Comparison of ENCODE assay signal across 22 cellular contexts in the genomic region with DNA sequence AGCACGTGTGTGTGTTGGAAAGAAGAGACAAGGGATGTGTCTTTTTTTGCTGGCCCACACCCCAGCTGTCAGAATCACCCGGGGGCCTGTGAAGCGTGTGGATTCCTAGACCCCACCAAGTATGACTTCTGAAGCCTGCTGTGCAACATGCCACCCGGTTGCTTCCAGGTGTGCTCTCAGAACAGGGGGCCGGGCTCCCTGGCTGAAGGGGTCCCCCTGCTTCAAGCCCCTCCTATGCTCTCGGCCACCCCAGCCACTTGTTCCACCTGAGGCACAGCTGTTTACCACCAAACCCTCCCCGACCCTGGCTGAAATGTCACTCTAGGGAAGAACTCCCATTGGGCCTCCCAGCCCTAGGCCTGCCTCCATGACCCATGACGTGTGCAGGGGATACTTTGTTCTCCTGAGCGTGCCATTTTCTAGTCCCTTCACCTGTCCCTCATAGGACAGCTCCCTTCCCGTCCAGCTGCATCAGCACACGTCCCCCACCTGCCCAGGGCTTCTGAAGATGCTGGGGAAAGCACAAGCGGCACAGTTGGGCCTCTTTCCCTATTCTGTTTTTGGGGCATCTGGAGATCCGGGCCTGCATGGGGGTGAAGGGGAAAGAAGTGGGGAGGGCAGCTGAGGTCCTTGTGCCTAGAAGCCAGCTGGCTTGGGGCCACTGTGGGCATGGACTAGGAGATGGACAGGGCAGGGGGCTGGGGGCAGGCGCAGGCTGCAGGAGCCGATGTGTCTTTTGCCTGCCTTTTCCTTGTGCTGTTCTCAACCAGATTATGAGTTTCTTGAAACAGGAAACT. TPM values are rescaled to one million over a fixed set of nuclear protein-coding genes. Genes with fewer than 3 reads are reported as not detected.
DNase-seq lines count a peak whose midpoint lies in the region; ATAC-seq and TF ChIP-seq lines count a peak whose summit lies in the region.
"Had no signal": no experiment of that assay in that cellular context is flagged by ENCODE, and none has a peak within 500 bp of the region (broad histone marks: within the 10 kb centered on the region; RNA-seq: fewer than 3 reads in every experiment).

No MANE protein-coding gene starts in this region.

- H3K36me3 ChIP-seq in sigmoid colon = peaks cover 0 to 9% (median 0%) of the 10 kb centered on the region in 4 donors

- no peaks in the 10 kb centered on the region for H3K9me3 Mint-ChIP-seq in stimulated activated naive CD8-positive, alpha-beta T cell treated with anti-CD3 and anti-CD28 coated beads, Interleukin-15, amount 100 ng/mL, for 72 hours
- H3K9me3 Mint-ChIP-seq in chondrocyte (ENCODE audit: low read depth) = no peaks in the 10 kb centered on the region
- H3K9me3 Mint-ChIP-seq: CD8-positive, alpha-beta T cell; GM23338 had no signal

- H3K27ac ChIP-seq in sigmoid colon = no peak overlapping the region
- H3K27ac ChIP-seq: BLaER1 treated with 17β-estradiol and CSF1 and Interleukin-3, amounts not matched to agents 10 nM and 100 nM; KMS-11 had no signal

- WGBS in sigmoid colon, 2 donors = 92 to 94% methylated on average over 15 of the region's 15 CpGs

- H3K4me1 Mint-ChIP-seq in stimulated activated naive CD8-positive, alpha-beta T cell treated with anti-CD3 and anti-CD28 coated beads, Interleukin-15, amount 100 ng/mL, for 72 hours = no peaks in the 10 kb centered on the region
- no peaks in the 10 kb centered on the region for H3K4me1 Mint-ChIP-seq in chondrocyte (ENCODE audit: low read depth)

- no peak overlapping the region for H3K4me3 Mint-ChIP-seq in stimulated activated naive CD8-positive, alpha-beta T cell treated with anti-CD3 and anti-CD28 coated beads, Interleukin-15, amount 100 ng/mL, for 72 hours
- no peak overlapping the region for H3K4me3 Mint-ChIP-seq in chondrocyte (ENCODE audit: unreplicated experiment)
- H3K4me3 Mint-ChIP-seq: CD8-positive, alpha-beta T cell; GM23338 had no signal

- peaks cover 20% of the 10 kb centered on the region for H3K36me3 Mint-ChIP-seq in chondrocyte (ENCODE audit: low read depth)

- no peak for TF ChIP-seq POLR2A in sigmoid colon (IDR thresholded peaks at IDR 0.05)

- intact Hi-C loops in sigmoid colon (cut with DNase I) = no loop called here

- ATAC-seq in stimulated activated naive CD8-positive, alpha-beta T cell treated with anti-CD3 and anti-CD28 coated beads, Interleukin-15, amount 100 ng/mL, for 72 hours = peak; percentile 4
- ATAC-seq in stimulated activated naive CD8-positive, alpha-beta T cell treated with anti-CD3 and anti-CD28 coated beads, Interleukin-15, Interleukin-2, amounts not matched to agents 100 U/mL and 50 U/mL, for 24 hours = no peak
- ATAC-seq in GM18909 (IDR thresholded peaks at IDR 0.05; ENCODE audit: poor library complexity, unreplicated experiment) (no peak), HG02623 (IDR thresholded peaks at IDR 0.05; ENCODE audit: unreplicated experiment) (no peak)
- ATAC-seq: CD8-positive, alpha-beta T cell had no signal

- H3K27me3 Mint-ChIP-seq in stimulated activated naive CD8-positive, alpha-beta T cell treated with anti-CD3 and anti-CD28 coated beads, Interleukin-15, amount 100 ng/mL, for 72 hours = no peaks in the 10 kb centered on the region
- H3K27me3 Mint-ChIP-seq in chondrocyte (ENCODE audit: low read depth) = no peaks in the 10 kb centered on the region

- TF ChIP-seq CTCF in chondrocyte (IDR thresholded peaks at IDR 0.05) = no peak
- TF ChIP-seq CTCF in sigmoid colon (IDR thresholded peaks at IDR 0.05) = no peak
- no peak for TF ChIP-seq CTCF in foreskin fibroblast (IDR thresholded peaks at IDR 0.05; ENCODE audit: low read depth, low read length)

- DNase-seq in stimulated activated naive CD8-positive, alpha-beta T cell treated with anti-CD3 and anti-CD28 coated beads, Interleukin-15, amount 100 ng/mL, for 72 hours = no peak
- no peak for DNase-seq in stimulated activated naive CD8-positive, alpha-beta T cell treated with anti-CD3 and anti-CD28 coated beads, Interleukin-15, Interleukin-2, amounts not matched to agents 100 U/mL and 50 U/mL, for 24 hours
- DNase-seq in chondrocyte (ENCODE audit: low spot score) = peak; percentile 69
- DNase-seq in sigmoid colon = peak; percentile 53
- no peak for DNase-seq in foreskin fibroblast
- DNase-seq: Calu3, GF-D8, MV-4-11, NCI-H187, NCI-H2107, NCI-H510A, NCI-H774, OCI-M1, SHP77 treated with DMSO at 0.1 percent for 48 hours had no signal

- H3K27ac Mint-ChIP-seq in stimulated activated naive CD8-positive, alpha-beta T cell treated with anti-CD3 and anti-CD28 coated beads, Interleukin-15, amount 100 ng/mL, for 72 hours = peak overlapping the region in 1 of 2 donors; percentile 43
- H3K27ac Mint-ChIP-seq in chondrocyte (ENCODE audit: unreplicated experiment) = no peak overlapping the region
- H3K27ac Mint-ChIP-seq: CD8-positive, alpha-beta T cell; GM23338 had no signal

- TF ChIP-seq EP300 in sigmoid colon (IDR thresholded peaks at IDR 0.05) = no peak

- H3K4me3 ChIP-seq in sigmoid colon (no peak overlapping the region), foreskin fibroblast (ENCODE audit: low read depth in 1 of 2, low read length in 2 of 2) (no peak overlapping the region)
- H3K4me3 ChIP-seq: BLaER1 treated with 17β-estradiol and CSF1 and Interleukin-3, amounts not matched to agents 10 nM and 100 nM; GM23338 had no signal

- no peaks in the 10 kb centered on the region for H3K9me3 ChIP-seq in sigmoid colon
- H3K9me3 ChIP-seq: BLaER1 treated with 17β-estradiol and CSF1 and Interleukin-3, amounts not matched to agents 10 nM and 100 nM had no signal

- no peaks in the 10 kb centered on the region for H3K4me1 ChIP-seq in sigmoid colon

- no peaks in the 10 kb centered on the region for H3K27me3 ChIP-seq in sigmoid colon
- H3K27me3 ChIP-seq: BLaER1 treated with 17β-estradiol and CSF1 and Interleukin-3, amounts not matched to agents 10 nM and 100 nM had no signal

RNA-seq across cellular contexts. Expression of a gene that starts 33.3 kb away (rescaled TPM):
- total RNA-seq in chondrocyte (not detected in 3 replicates), sigmoid colon (not detected)
- under 1 TPM in 1 of 3 donors, not detected in 2; under 0.01 TPM for polyA plus RNA-seq in sigmoid colon
- total RNA-seq: A673, Calu3, HT-29 had no signal

RNA-seq across cellular contexts. Expression of a gene that starts 54.3 kb away (rescaled TPM):
- total RNA-seq in chondrocyte = 224 to 583 TPM (median 581 TPM) in 3 replicates
- total RNA-seq in sigmoid colon = 10 to 100 TPM; 38.3 to 50.1 (median 45.2) TPM
- 100 to 1,000 TPM in 1 of 3 donors, 10 to 100 TPM in 2; 55.5 to 109 (median 90.1) TPM for polyA plus RNA-seq in sigmoid colon

Comparison
In these comparisons a context has a peak if more than half of its experiments do, and no peak if none do; other contexts are left out.
1. DNase-seq: peak in chondrocyte (single experiment) and sigmoid colon (single experiment); none in stimulated activated naive CD8-positive, alpha-beta T cell treated with anti-CD3 and anti-CD28 coated beads, Interleukin-15, amount 100 ng/mL, for 72 hours (0 of 2), stimulated activated naive CD8-positive, alpha-beta T cell treated with anti-CD3 and anti-CD28 coated beads, Interleukin-15, Interleukin-2, amounts not matched to agents 100 U/mL and 50 U/mL, for 24 hours (single experiment) and foreskin fibroblast (0 of 2).